In genomic region chr1:167627865-167628641, GRCh38 we compare ENCODE assay signal across 1 cellular context.
TF ChIP-seq lines count a peak whose summit lies in the region.

No MANE protein-coding gene starts in this region.

TF ChIP-seq in K562, 482 proteins besides CTCF, POLR2A, EP300 and RAD21 (continued from another document and continues in another):
- TF ChIP-seq DIDO1 (tag; IDR thresholded peaks at IDR 0.05; ENCODE audit: low read depth): no peak
- no peak for TF ChIP-seq SAFB (IDR thresholded peaks at IDR 0.05; ENCODE audit: borderline replicate concordance, low read depth, low read length)
- TF ChIP-seq ZKSCAN1 (IDR thresholded peaks at IDR 0.05; ENCODE audit: low read depth, low read length): peak; percentile 88
- TF ChIP-seq RBM25 (IDR thresholded peaks at IDR 0.05; ENCODE audit: low read depth, low read length, severe bottlenecking): no peak
- TF ChIP-seq, protein P1, sequence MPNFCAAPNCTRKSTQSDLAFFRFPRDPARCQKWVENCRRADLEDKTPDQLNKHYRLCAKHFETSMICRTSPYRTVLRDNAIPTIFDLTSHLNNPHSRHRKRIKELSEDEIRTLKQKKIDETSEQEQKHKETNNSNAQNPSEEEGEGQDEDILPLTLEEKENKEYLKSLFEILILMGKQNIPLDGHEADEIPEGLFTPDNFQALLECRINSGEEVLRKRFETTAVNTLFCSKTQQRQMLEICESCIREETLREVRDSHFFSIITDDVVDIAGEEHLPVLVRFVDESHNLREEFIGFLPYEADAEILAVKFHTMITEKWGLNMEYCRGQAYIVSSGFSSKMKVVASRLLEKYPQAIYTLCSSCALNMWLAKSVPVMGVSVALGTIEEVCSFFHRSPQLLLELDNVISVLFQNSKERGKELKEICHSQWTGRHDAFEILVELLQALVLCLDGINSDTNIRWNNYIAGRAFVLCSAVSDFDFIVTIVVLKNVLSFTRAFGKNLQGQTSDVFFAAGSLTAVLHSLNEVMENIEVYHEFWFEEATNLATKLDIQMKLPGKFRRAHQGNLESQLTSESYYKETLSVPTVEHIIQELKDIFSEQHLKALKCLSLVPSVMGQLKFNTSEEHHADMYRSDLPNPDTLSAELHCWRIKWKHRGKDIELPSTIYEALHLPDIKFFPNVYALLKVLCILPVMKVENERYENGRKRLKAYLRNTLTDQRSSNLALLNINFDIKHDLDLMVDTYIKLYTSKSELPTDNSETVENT (CRISPR knock-in tag; IDR thresholded peaks at IDR 0.05): 0 out of 2 replicates have a peak, but pooled peaks have one; percentile 8
- TF ChIP-seq RUNX1 (IDR thresholded peaks at IDR 0.05; ENCODE audit: low read depth): peak; percentile 88
- TF ChIP-seq MAFG (tag; conservative IDR thresholded peaks at IDR 0.05): peak; percentile 73
- peak; percentile 34; the same call in 1 of the 2 replicates for TF ChIP-seq ATF4 (CRISPR knock-in tag; IDR thresholded peaks at IDR 0.05)
- peak; percentile 96 for TF ChIP-seq HDAC2 (IDR thresholded peaks at IDR 0.05)
- peak; percentile 60 for TF ChIP-seq TAF7 (tag; IDR thresholded peaks at IDR 0.05)
- no peak for TF ChIP-seq LARP7 (IDR thresholded peaks at IDR 0.05)
- TF ChIP-seq CREB5 (CRISPR knock-in tag; IDR thresholded peaks at IDR 0.05): no peak
- no peak for TF ChIP-seq ARHGAP35 (IDR thresholded peaks at IDR 0.05; ENCODE audit: partially characterized antibody)
- TF ChIP-seq HDAC1 (IDR thresholded peaks at IDR 0.05): peak; percentile 55 to 85
- no peak for TF ChIP-seq ZFP36 (IDR thresholded peaks at IDR 0.05; ENCODE audit: low read depth, low read length, partially characterized antibody)
- TF ChIP-seq PCBP1 (IDR thresholded peaks at IDR 0.05; ENCODE audit: low read depth, low read length, poor library complexity, severe bottlenecking): no peak
- no peak for TF ChIP-seq TCF7L2 (IDR thresholded peaks at IDR 0.05; ENCODE audit: low read depth, low read length)
- TF ChIP-seq ATF1 (CRISPR knock-in tag; IDR thresholded peaks at IDR 0.05): no peak
- TF ChIP-seq ATF1 (tag; IDR thresholded peaks at IDR 0.05): peak; percentile 80
- TF ChIP-seq CBX8 (IDR thresholded peaks at IDR 0.05; ENCODE audit: borderline replicate concordance, extremely low read depth, low read depth, low read length, poor library complexity, severe bottlenecking): no peak
- peak; percentile 87 for TF ChIP-seq TAF1 (IDR thresholded peaks at IDR 0.05; ENCODE audit: control insufficient read depth, extremely low read depth, insufficient read depth, low read length, severe bottlenecking)
- TF ChIP-seq ZNF436 (CRISPR knock-in tag; IDR thresholded peaks at IDR 0.05): no peak; the same call in 1 of the 2 replicates
- TF ChIP-seq POLR2B (IDR thresholded peaks at IDR 0.05; ENCODE audit: low read depth, partially characterized antibody): peak; percentile 91
- peak; percentile 86 for TF ChIP-seq NFIC (IDR thresholded peaks at IDR 0.05)
- peak; percentile 70 for TF ChIP-seq MEF2D (tag; conservative IDR thresholded peaks at IDR 0.05; ENCODE audit: low read depth)
- TF ChIP-seq E2F3 (CRISPR knock-in tag; IDR thresholded peaks at IDR 0.05): 0 out of 2 replicates have a peak, but pooled peaks have one; percentile 19
- TF ChIP-seq ZNF609 (CRISPR knock-in tag; IDR thresholded peaks at IDR 0.05; ENCODE audit: borderline replicate concordance): peak; percentile 65; the same call in 1 of the 2 replicates
- peak; percentile 60 for TF ChIP-seq PRDM10 (IDR thresholded peaks at IDR 0.05; ENCODE audit: partially characterized antibody)
- peak; percentile 90 for TF ChIP-seq TCF3 (CRISPR knock-in tag; IDR thresholded peaks at IDR 0.05)
- peak; percentile 85 for TF ChIP-seq C11orf30 (IDR thresholded peaks at IDR 0.05; ENCODE audit: low read depth)
- no peak for TF ChIP-seq ILK (tag; IDR thresholded peaks at IDR 0.05; ENCODE audit: borderline replicate concordance, low read depth)
- TF ChIP-seq ZNF444 (CRISPR knock-in tag; IDR thresholded peaks at IDR 0.05): no peak
- no peak for TF ChIP-seq BRF1 (IDR thresholded peaks at IDR 0.05; ENCODE audit: borderline replicate concordance, extremely low read depth, insufficient read length)
- TF ChIP-seq, protein P2, sequence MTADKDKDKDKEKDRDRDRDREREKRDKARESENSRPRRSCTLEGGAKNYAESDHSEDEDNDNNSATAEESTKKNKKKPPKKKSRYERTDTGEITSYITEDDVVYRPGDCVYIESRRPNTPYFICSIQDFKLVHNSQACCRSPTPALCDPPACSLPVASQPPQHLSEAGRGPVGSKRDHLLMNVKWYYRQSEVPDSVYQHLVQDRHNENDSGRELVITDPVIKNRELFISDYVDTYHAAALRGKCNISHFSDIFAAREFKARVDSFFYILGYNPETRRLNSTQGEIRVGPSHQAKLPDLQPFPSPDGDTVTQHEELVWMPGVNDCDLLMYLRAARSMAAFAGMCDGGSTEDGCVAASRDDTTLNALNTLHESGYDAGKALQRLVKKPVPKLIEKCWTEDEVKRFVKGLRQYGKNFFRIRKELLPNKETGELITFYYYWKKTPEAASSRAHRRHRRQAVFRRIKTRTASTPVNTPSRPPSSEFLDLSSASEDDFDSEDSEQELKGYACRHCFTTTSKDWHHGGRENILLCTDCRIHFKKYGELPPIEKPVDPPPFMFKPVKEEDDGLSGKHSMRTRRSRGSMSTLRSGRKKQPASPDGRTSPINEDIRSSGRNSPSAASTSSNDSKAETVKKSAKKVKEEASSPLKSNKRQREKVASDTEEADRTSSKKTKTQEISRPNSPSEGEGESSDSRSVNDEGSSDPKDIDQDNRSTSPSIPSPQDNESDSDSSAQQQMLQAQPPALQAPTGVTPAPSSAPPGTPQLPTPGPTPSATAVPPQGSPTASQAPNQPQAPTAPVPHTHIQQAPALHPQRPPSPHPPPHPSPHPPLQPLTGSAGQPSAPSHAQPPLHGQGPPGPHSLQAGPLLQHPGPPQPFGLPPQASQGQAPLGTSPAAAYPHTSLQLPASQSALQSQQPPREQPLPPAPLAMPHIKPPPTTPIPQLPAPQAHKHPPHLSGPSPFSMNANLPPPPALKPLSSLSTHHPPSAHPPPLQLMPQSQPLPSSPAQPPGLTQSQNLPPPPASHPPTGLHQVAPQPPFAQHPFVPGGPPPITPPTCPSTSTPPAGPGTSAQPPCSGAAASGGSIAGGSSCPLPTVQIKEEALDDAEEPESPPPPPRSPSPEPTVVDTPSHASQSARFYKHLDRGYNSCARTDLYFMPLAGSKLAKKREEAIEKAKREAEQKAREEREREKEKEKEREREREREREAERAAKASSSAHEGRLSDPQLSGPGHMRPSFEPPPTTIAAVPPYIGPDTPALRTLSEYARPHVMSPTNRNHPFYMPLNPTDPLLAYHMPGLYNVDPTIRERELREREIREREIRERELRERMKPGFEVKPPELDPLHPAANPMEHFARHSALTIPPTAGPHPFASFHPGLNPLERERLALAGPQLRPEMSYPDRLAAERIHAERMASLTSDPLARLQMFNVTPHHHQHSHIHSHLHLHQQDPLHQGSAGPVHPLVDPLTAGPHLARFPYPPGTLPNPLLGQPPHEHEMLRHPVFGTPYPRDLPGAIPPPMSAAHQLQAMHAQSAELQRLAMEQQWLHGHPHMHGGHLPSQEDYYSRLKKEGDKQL (CRISPR knock-in tag; IDR thresholded peaks at IDR 0.05; ENCODE audit: borderline replicate concordance): no peak
- TF ChIP-seq ZNF780A (CRISPR knock-in tag; IDR thresholded peaks at IDR 0.05): 0 out of 2 replicates have a peak, but pooled peaks have one; percentile 59
- no peak for TF ChIP-seq USF2 (CRISPR knock-in tag; IDR thresholded peaks at IDR 0.05)
- no peak for TF ChIP-seq SMAD2 (IDR thresholded peaks at IDR 0.05; ENCODE audit: low read depth, low read length)
- TF ChIP-seq ZNF212 (CRISPR knock-in tag; IDR thresholded peaks at IDR 0.05): no peak
- no peak for TF ChIP-seq ARID3A (IDR thresholded peaks at IDR 0.05; ENCODE audit: borderline replicate concordance, low read depth, low read length)
